Comparison of ENCODE assay signal across 26 cellular contexts in genomic region chr6:109282732-109283131, GRCh38.
"Had no signal": no experiment of that assay in that cellular context is flagged by ENCODE, and none has a peak within 500 bp of the region (broad histone marks: within the 10 kb centered on the region; RNA-seq: fewer than 3 reads in every experiment).

No MANE protein-coding gene starts in this region.

- H3K4me2 ChIP-seq: hepatocyte had no signal

- H3K4me1 Mint-ChIP-seq: activated CD4-positive, alpha-beta memory T cell treated with anti-CD3 and anti-CD28 coated beads, Interleukin-2, amount 10 ng/mL, durations not matched to agents 7 days and 5 days; activated naive CD4-positive, alpha-beta T cell treated with anti-CD3 and anti-CD28 coated beads, Interleukin-2, amount 10 ng/mL, durations not matched to agents 7 days and 5 days; immature natural killer cell; neural crest cell had no signal

- H3K36me3 ChIP-seq: colonic mucosa, upper lobe of left lung had no signal

- ATAC-seq: effector memory CD8-positive, alpha-beta T cell; esophagus mucosa; left lobe of liver; sciatic nerve had no signal

- H3K79me2 ChIP-seq: hepatocyte had no signal

- H3K27ac Mint-ChIP-seq: activated CD4-positive, alpha-beta memory T cell treated with anti-CD3 and anti-CD28 coated beads, Interleukin-2, amount 10 ng/mL, durations not matched to agents 7 days and 5 days; activated naive CD4-positive, alpha-beta T cell treated with anti-CD3 and anti-CD28 coated beads, Interleukin-2, amount 10 ng/mL, durations not matched to agents 7 days and 5 days; effector memory CD8-positive, alpha-beta T cell; immature natural killer cell had no signal

- H3K9me3 ChIP-seq: colonic mucosa, upper lobe of left lung had no signal

- H3K27ac ChIP-seq: colonic mucosa, dorsolateral prefrontal cortex, hepatocyte, upper lobe of left lung had no signal

- H3K9me3 Mint-ChIP-seq: activated CD4-positive, alpha-beta memory T cell treated with anti-CD3 and anti-CD28 coated beads, Interleukin-2, amount 10 ng/mL, durations not matched to agents 7 days and 5 days; activated naive CD4-positive, alpha-beta T cell treated with anti-CD3 and anti-CD28 coated beads, Interleukin-2, amount 10 ng/mL, durations not matched to agents 7 days and 5 days; effector memory CD8-positive, alpha-beta T cell; immature natural killer cell; neural crest cell had no signal

- H3K36me3 Mint-ChIP-seq: activated naive CD4-positive, alpha-beta T cell treated with anti-CD3 and anti-CD28 coated beads, Interleukin-2, amount 10 ng/mL, durations not matched to agents 7 days and 5 days; immature natural killer cell; naive B cell had no signal

- H2AFZ ChIP-seq: hepatocyte had no signal

- H3K4me1 ChIP-seq: colonic mucosa, upper lobe of left lung had no signal

- DNase-seq: activated CD4-positive, alpha-beta memory T cell treated with anti-CD3 and anti-CD28 coated beads, Interleukin-2, amount 10 ng/mL, durations not matched to agents 7 days and 5 days; activated CD4-positive, alpha-beta T cell treated with anti-CD3 and anti-CD28 coated beads for 48 hours; activated CD4-positive, CD25-positive, alpha-beta regulatory T cell; activated effector memory CD4-positive, alpha-beta T cell treated with anti-CD3 and anti-CD28 coated beads, Interleukin-2, amount 50 U/mL, for 16 hours; activated naive CD4-positive, alpha-beta T cell treated with anti-CD3 and anti-CD28 coated beads, Interleukin-2, amount 10 ng/mL, durations not matched to agents 7 days and 5 days; amygdala; colonic mucosa; dorsolateral prefrontal cortex; effector memory CD8-positive, alpha-beta T cell; foreskin melanocyte; immature natural killer cell; naive B cell; occipital lobe; posterior cingulate gyrus; small intestine; stimulated activated CD8-positive, alpha-beta memory T cell treated with anti-CD3 and anti-CD28 coated beads, Interleukin-4, amount 100 ng/mL, for 48 hours; stimulated activated naive CD4-positive, alpha-beta T cell treated with Interleukin-2 at 50 U/mL for 16 hours; upper lobe of left lung had no signal

- H3K4me3 ChIP-seq: colonic mucosa, dorsolateral prefrontal cortex, hepatocyte, lung, upper lobe of left lung had no signal

- H3K4me3 Mint-ChIP-seq: activated CD4-positive, alpha-beta memory T cell treated with anti-CD3 and anti-CD28 coated beads, Interleukin-2, amount 10 ng/mL, durations not matched to agents 7 days and 5 days; activated naive CD4-positive, alpha-beta T cell treated with anti-CD3 and anti-CD28 coated beads, Interleukin-2, amount 10 ng/mL, durations not matched to agents 7 days and 5 days; effector memory CD8-positive, alpha-beta T cell; immature natural killer cell; neural crest cell had no signal

- FAIRE-seq: bronchial epithelial cell, endothelial cell of umbilical vein, small intestine had no signal

- H3K27me3 ChIP-seq: colonic mucosa, dorsolateral prefrontal cortex, hepatocyte, upper lobe of left lung had no signal
